2 cellular contexts compared by ENCODE assay signal in the genomic region with DNA sequence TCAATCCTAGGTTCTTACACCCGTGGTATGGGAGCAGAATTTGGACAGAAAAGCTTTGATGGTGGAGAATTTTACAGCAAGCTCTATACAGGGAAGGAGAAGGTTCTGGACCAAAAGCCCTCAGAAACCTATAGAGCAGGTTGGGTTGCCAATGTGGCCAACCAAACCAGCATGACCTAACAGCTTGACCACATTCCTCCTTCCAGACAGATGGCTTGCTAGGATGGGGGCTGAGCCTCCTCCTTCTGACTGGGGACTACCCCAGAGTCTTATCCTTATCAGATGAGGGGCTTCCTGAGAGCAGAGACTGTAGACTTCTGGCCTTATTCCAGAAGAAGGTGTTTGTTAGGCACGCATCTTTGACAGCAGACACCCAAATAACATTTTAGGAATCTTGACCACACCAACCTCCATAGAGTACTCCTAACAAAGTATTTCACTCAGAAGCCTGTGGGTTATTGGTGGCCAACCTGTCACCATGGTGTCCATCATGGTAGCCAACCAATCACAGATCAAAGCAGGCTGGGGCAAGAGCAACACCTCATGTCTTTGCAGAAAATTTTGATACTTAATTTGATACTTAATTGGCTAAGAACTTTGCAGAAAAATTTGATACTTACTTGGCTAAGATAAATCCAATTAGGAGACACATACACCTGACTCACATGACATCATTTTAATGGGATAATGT.
A peak's percentile ranks its signal among the peaks of the same experiment; 100 is the strongest.
TF ChIP-seq lines count a peak whose summit lies in the region.

No MANE protein-coding gene starts in this region.

TF ChIP-seq in GM12878, 131 proteins besides CTCF, POLR2A, EP300 and RAD21:
- TF ChIP-seq ZNF592 (IDR thresholded peaks at IDR 0.05) (no peak), PKNOX1 (IDR thresholded peaks at IDR 0.05) (peak; percentile 45), BCL3 (IDR thresholded peaks at IDR 0.05; ENCODE audit: borderline replicate concordance, insufficient read depth, low read depth, low read length, poor library complexity, severe bottlenecking) (no peak), IRF5 (IDR thresholded peaks at IDR 0.05; ENCODE audit: borderline replicate concordance) (no peak)
- TF ChIP-seq, protein P1, sequence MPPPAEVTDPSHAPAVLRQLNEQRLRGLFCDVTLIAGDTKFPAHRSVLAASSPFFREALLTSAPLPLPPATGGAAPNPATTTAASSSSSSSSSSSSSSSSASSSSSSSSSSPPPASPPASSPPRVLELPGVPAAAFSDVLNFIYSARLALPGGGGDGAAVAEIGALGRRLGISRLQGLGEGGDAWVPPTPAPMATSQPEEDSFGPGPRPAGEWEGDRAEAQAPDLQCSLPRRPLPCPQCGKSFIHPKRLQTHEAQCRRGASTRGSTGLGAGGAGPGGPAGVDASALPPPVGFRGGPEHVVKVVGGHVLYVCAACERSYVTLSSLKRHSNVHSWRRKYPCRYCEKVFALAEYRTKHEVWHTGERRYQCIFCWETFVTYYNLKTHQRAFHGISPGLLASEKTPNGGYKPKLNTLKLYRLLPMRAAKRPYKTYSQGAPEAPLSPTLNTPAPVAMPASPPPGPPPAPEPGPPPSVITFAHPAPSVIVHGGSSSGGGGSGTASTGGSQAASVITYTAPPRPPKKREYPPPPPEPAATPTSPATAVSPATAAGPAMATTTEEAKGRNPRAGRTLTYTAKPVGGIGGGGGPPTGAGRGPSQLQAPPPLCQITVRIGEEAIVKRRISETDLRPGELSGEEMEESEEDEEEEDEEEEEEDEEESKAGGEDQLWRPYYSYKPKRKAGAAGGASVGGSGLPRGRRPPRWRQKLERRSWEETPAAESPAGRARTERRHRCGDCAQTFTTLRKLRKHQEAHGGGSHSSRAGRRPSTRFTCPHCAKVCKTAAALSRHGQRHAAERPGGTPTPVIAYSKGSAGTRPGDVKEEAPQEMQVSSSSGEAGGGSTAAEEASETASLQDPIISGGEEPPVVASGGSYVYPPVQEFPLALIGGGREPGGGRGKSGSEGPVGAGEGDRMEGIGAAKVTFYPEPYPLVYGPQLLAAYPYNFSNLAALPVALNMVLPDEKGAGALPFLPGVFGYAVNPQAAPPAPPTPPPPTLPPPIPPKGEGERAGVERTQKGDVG (CRISPR knock-in tag; IDR thresholded peaks at IDR 0.05): no peak

TF ChIP-seq in GM23338, 12 proteins besides CTCF, POLR2A, EP300 and RAD21:
- TF ChIP-seq EZH2 (IDR thresholded peaks at IDR 0.05; ENCODE audit: low read depth, unreplicated experiment) (no peak), CREB1 (CRISPR knock-in tag; IDR thresholded peaks at IDR 0.05; ENCODE audit: low read depth) (no peak), ETS1 (IDR thresholded peaks at IDR 0.05) (no peak), POLR2AphosphoS5 (IDR thresholded peaks at IDR 0.05; ENCODE audit: low read depth) (no peak), STAT1 (IDR thresholded peaks at IDR 0.05; ENCODE audit: unreplicated experiment) (no peak), NANOG (IDR thresholded peaks at IDR 0.05; ENCODE audit: borderline replicate concordance) (no peak), ZNF331 (CRISPR knock-in tag; IDR thresholded peaks at IDR 0.05; ENCODE audit: low read depth) (no peak), EZH2phosphoT487 (IDR thresholded peaks at IDR 0.05; ENCODE audit: unreplicated experiment) (no peak)
- TF ChIP-seq, protein P2, sequence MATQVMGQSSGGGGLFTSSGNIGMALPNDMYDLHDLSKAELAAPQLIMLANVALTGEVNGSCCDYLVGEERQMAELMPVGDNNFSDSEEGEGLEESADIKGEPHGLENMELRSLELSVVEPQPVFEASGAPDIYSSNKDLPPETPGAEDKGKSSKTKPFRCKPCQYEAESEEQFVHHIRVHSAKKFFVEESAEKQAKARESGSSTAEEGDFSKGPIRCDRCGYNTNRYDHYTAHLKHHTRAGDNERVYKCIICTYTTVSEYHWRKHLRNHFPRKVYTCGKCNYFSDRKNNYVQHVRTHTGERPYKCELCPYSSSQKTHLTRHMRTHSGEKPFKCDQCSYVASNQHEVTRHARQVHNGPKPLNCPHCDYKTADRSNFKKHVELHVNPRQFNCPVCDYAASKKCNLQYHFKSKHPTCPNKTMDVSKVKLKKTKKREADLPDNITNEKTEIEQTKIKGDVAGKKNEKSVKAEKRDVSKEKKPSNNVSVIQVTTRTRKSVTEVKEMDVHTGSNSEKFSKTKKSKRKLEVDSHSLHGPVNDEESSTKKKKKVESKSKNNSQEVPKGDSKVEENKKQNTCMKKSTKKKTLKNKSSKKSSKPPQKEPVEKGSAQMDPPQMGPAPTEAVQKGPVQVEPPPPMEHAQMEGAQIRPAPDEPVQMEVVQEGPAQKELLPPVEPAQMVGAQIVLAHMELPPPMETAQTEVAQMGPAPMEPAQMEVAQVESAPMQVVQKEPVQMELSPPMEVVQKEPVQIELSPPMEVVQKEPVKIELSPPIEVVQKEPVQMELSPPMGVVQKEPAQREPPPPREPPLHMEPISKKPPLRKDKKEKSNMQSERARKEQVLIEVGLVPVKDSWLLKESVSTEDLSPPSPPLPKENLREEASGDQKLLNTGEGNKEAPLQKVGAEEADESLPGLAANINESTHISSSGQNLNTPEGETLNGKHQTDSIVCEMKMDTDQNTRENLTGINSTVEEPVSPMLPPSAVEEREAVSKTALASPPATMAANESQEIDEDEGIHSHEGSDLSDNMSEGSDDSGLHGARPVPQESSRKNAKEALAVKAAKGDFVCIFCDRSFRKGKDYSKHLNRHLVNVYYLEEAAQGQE (IDR thresholded peaks at IDR 0.05; ENCODE audit: unreplicated experiment): no peak
